Comparison of ENCODE assay signal across 7 cellular contexts in genomic region chr1:66996018-66996682, GRCh38. TPM values are rescaled to one million over a fixed set of nuclear protein-coding genes. Genes with fewer than 3 reads are reported as not detected.
DNase-seq lines count a peak whose midpoint lies in the region; ATAC-seq, FAIRE-seq and TF ChIP-seq lines count a peak whose summit lies in the region.

No MANE protein-coding gene starts in this region.

- DNase-seq in GM12865 (ENCODE audit: low read depth) (peak; percentile 82), NCI-H2107 (lab: John Stamatoyannopoulos, UW) (peak; percentile 55), UCSD-AML1 (lab: John Stamatoyannopoulos, UW; ENCODE audit: unreplicated experiment) (peak; percentile 60), brain pericyte (ENCODE audit: low read depth, low spot score) (peak; percentile 26), kidney (no peak)
- peak; percentile 71 for DNase-seq in stimulated activated CD4-positive, alpha-beta T cell treated with anti-CD3 and anti-CD28 coated beads, Interleukin-4, amount 100 ng/mL, for 24 hours

- H3K9ac ChIP-seq in kidney (ENCODE audit: low read length in 2 of 2) = no peak overlapping the region

- FAIRE-seq in kidney (lab: Jason Lieb, UNC) = no peak

- H3K4me1 ChIP-seq in kidney (ENCODE audit: control insufficient read depth in 1 of 2, insufficient read depth in 1 of 2, low read depth in 1 of 2, low read length in 2 of 2) = peaks cover 0 to under 1% of the 10 kb centered on the region in 2 donors

- ATAC-seq in HG02798 (IDR thresholded peaks at IDR 0.05; ENCODE audit: poor library complexity, unreplicated experiment) = peak; percentile 81

- no peak overlapping the region for H3K27ac ChIP-seq in kidney (ENCODE audit: low read depth in 2 of 2, low read length in 2 of 2)

- TF ChIP-seq CTCF in GM12865 (IDR thresholded peaks at IDR 0.05; ENCODE audit: insufficient read depth, low read depth, low read length, missing control alignments) (peak; percentile 75), kidney (IDR thresholded peaks at IDR 0.05; ENCODE audit: borderline replicate concordance, extremely low read depth, insufficient read depth) (peak; percentile 81)

- H3K9me3 ChIP-seq in kidney (ENCODE audit: control insufficient read depth in 1 of 2, low read length in 2 of 2) = no peaks in the 10 kb centered on the region

- no peak overlapping the region for H3K4me3 ChIP-seq in GM12865 (ENCODE audit: low read depth, low read length)
- H3K4me3 ChIP-seq in kidney (ENCODE audit: low read length in 2 of 2) = no peak overlapping the region

- intact Hi-C loops in kidney (cut with DNase I) = loop anchor here (10.0 kb wide), 1 partner anchor 139 kb away; the partner anchor contains the start of gene C1orf141

- H3K36me3 ChIP-seq in kidney (ENCODE audit: control insufficient read depth in 1 of 2, insufficient read depth in 2 of 2, low read length in 2 of 2) = peaks cover 3 to 13% of the 10 kb centered on the region in 2 donors

RNA-seq across cellular contexts. Expression of gene SLC35D1, which starts 57.8 kb away (rescaled TPM):
- 11.8 TPM for total RNA-seq in kidney
- 5.7 TPM for polyA plus RNA-seq in kidney (ENCODE audit: insufficient read depth, low read depth, low replicate concordance)
